In genomic region chr17:31007695-31008373, GRCh38 we compare ENCODE assay signal across 8 cellular contexts. TPM values are rescaled to one million over a fixed set of nuclear protein-coding genes. Genes with fewer than 3 reads are reported as not detected.
DNase-seq lines count a peak whose midpoint lies in the region; TF ChIP-seq lines count a peak whose summit lies in the region.

No MANE protein-coding gene starts in this region.

- TF ChIP-seq CTCF in astrocyte of the spinal cord (IDR thresholded peaks at IDR 0.05; ENCODE audit: low read depth, low read length) (no peak), lower leg skin (IDR thresholded peaks at IDR 0.05) (no peak), testis (IDR thresholded peaks at IDR 0.05) (no peak)

- H3K4me1 Mint-ChIP-seq in T-helper 2 cell treated with Interferon-gamma antibody and Interleukin-4, amounts not matched to agents 5 μg/mL and 100 μg/mL, for 36 hours (ENCODE audit: low read depth): peaks cover 21% of the 10 kb centered on the region

- H3K27ac Mint-ChIP-seq in T-helper 2 cell treated with Interferon-gamma antibody and Interleukin-4, amounts not matched to agents 5 μg/mL and 100 μg/mL, for 36 hours: no peak overlapping the region

- no peak for TF ChIP-seq POLR2A in lower leg skin (IDR thresholded peaks at IDR 0.05)
- no peak for TF ChIP-seq POLR2A in testis (IDR thresholded peaks at IDR 0.05)

- H3K4me3 ChIP-seq in astrocyte of the spinal cord (ENCODE audit: low read depth, low read length) (peak overlapping the region; percentile 59), lower leg skin (ENCODE audit: low read depth, poor library complexity, severe bottlenecking) (peak overlapping the region; percentile 60), testis (peak overlapping the region; percentile 71 to 78)

- H3K9me3 Mint-ChIP-seq in T-helper 2 cell treated with Interferon-gamma antibody and Interleukin-4, amounts not matched to agents 5 μg/mL and 100 μg/mL, for 36 hours: no peaks in the 10 kb centered on the region

- peaks cover 7% of the 10 kb centered on the region for H3K4me1 ChIP-seq in testis

- peaks cover 22% of the 10 kb centered on the region for H3K27me3 Mint-ChIP-seq in T-helper 2 cell treated with Interferon-gamma antibody and Interleukin-4, amounts not matched to agents 5 μg/mL and 100 μg/mL, for 36 hours (ENCODE audit: low read depth)

- H3K36me3 Mint-ChIP-seq in T-helper 2 cell treated with Interferon-gamma antibody and Interleukin-4, amounts not matched to agents 5 μg/mL and 100 μg/mL, for 36 hours (ENCODE audit: low read depth): peaks cover 8% of the 10 kb centered on the region

- peak overlapping the region; percentile 86 to 89 for H3K27ac ChIP-seq in testis

- peak overlapping the region; percentile 82 for H3K4me3 Mint-ChIP-seq in T-helper 2 cell treated with Interferon-gamma antibody and Interleukin-4, amounts not matched to agents 5 μg/mL and 100 μg/mL, for 36 hours

- no peak for DNase-seq in T-helper 2 cell treated with Interferon-gamma antibody and Interleukin-4, amounts not matched to agents 5 μg/mL and 100 μg/mL, for 36 hours (ENCODE audit: low spot score)
- DNase-seq in T-helper 2 cell (no peak), astrocyte of the spinal cord (ENCODE audit: low read depth, low spot score) (no peak), lower leg skin (ENCODE audit: low spot score in 2 of 2) (no peak), testis (no peak), HPDE6-E6E7 (ENCODE audit: extremely low spot score) (no peak), cerebellum (ENCODE audit: low spot score) (no peak), NCI-H2171 treated with DMSO at 0.1 percent for 48 hours (lab: John Stamatoyannopoulos, UW) (no peak)

- intact Hi-C loops in lower leg skin (cut with DNase I; ENCODE audit: low total_unique reads) (no loop called here), testis (cut with DNase I; ENCODE audit: low total_unique reads) (loop anchor here (10.0 kb wide), 1 partner anchor 207 kb away; no protein-coding TSS in a partner anchor)

- WGBS in lower leg skin, 2 donors: 61 to 64% methylated on average over 9 of the region's 9 CpGs
- WGBS in testis, 2 donors: 36 to 49% methylated on average over 9 of the region's 9 CpGs

- no peaks in the 10 kb centered on the region for H3K36me3 ChIP-seq in testis (ENCODE audit: low read depth, missing control alignments)

- in situ Hi-C loops in astrocyte of the spinal cord (cut with HindIII; ENCODE audit: low sequenced_read_pairs): no loop called here

- H3K27me3 ChIP-seq in testis: no peaks in the 10 kb centered on the region

- no peaks in the 10 kb centered on the region for H3K9me3 ChIP-seq in testis

RNA-seq across cellular contexts. Expression of gene RNF135, which starts 37.0 kb away (rescaled TPM):
- total RNA-seq in lower leg skin: 10 to 100 TPM; 45.6 to 67.9 (median 53.5) TPM
- 10 to 100 TPM; 20.6 to 24.2 TPM for total RNA-seq in testis
- polyA plus RNA-seq in testis (ENCODE audit: insufficient read depth, low read depth, low replicate concordance): 12.9 TPM
- total RNA-seq in cerebellum: 3.1 TPM
